In the genomic region with DNA sequence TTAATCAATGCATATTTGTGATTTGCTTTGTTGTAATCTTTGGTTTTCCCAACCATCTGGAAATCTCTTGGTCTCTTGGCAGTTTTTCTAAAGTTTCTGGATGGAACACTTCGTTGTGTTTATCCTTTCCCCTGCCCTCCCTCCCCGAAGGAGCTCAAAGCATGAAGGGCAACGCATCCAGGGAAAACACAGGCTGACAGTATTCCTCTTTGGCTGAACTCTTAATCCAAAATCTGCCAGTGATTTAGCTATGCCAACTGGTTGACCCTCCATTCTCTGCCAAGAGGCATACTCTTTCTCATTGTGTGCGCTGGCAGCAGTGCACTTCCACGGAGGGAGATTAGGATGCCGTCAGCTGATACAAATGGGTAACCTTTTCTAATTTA, we compare ENCODE assay signal across 1 cellular context.
TF ChIP-seq lines count a peak whose summit lies in the region.

No MANE protein-coding gene starts in this region.

TF ChIP-seq in HCT116, 20 proteins besides CTCF, POLR2A, EP300 and RAD21 (continued from another document):
- no peak for TF ChIP-seq ATF3 (IDR thresholded peaks at IDR 0.05)
- TF ChIP-seq CBX3 (IDR thresholded peaks at IDR 0.05; ENCODE audit: low read depth) = no peak
